5 cellular contexts compared by ENCODE assay signal in the genomic region with DNA sequence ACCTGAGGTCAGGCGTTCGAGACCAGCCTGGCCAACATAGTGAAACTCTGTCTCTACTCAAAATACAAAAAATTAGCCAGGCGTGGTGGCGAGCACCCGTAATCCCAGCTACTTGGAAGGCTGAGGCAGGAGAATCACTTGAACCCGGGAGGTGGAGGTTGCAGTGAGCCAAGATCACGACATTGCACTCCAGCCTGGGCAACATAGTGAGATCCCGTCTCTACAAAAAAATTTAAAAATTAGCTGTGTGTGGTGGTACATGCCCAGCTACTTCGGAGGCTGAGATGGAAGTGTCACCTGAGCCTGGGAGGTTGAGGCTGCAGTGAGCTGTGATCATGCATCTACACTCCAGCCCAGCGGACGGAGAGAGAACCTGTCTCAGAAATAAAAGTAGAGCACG. TPM values are rescaled to one million over a fixed set of nuclear protein-coding genes. Genes with fewer than 3 reads are reported as not detected.
"Had no signal": no experiment of that assay in that cellular context is flagged by ENCODE, and none has a peak within 500 bp of the region (broad histone marks: within the 10 kb centered on the region; RNA-seq: fewer than 3 reads in every experiment).

No MANE protein-coding gene starts in this region.

RNA-seq across cellular contexts. Expression of gene KREMEN2, which starts 20.4 kb away (rescaled TPM):
- total RNA-seq: activated CD4-positive, alpha-beta memory T cell treated with anti-CD3 and anti-CD28 coated beads for 36 hours; activated CD4-positive, alpha-beta memory T cell treated with anti-CD3 and anti-CD28 coated beads, Interleukin-2, amount 10 ng/mL, durations not matched to agents 7 days and 5 days; activated CD4-positive, alpha-beta T cell treated with anti-CD3 and anti-CD28 coated beads for 36 hours; T-helper 1 cell treated with Interleukin-12 subunit alpha and Interleukin-12 subunit beta and Interleukin-4 antibody, amounts not matched to agents 30 ng/mL and 1 ng/mL, for 36 hours; T-helper 2 cell treated with Interferon-gamma antibody and Interleukin-4, amounts not matched to agents 100 ng/mL and 5 ng/mL, for 36 hours had no signal
